Comparison of ENCODE assay signal across 8 cellular contexts in the genomic region with DNA sequence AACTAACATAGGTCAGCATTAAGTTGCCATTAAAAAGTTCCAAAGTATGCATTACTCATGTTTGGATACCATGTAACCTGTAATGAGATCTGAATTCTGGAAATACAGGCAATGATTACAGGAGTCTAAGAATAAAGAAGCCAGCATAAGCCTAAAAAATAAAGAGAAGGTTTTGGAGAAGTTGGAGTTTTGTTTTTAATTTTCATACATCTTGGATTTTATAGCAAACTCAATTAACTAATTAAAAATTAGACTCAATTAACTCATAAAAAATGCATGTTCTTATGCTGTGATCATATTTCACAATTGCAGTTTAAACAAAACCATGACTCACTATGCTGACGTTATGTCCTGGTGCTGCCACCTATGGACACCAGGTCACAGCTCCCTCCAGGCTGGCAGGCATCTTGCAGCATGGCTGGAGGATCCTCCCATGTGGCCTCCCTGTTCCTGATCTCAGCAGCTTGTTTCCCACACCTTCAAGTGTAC.
DNase-seq lines count a peak whose midpoint lies in the region; ATAC-seq, FAIRE-seq and TF ChIP-seq lines count a peak whose summit lies in the region.

No MANE protein-coding gene starts in this region.

- H3K9me3 ChIP-seq in BE2C: no peaks in the 10 kb centered on the region

- H3K4me3 ChIP-seq in BE2C (ENCODE audit: low read depth, low read length) (no peak overlapping the region), bronchial epithelial cell (ENCODE audit: low read depth, low read length) (no peak overlapping the region)

- H3K27me3 ChIP-seq in BE2C: no peaks in the 10 kb centered on the region
- no peaks in the 10 kb centered on the region for H3K27me3 ChIP-seq in bronchial epithelial cell (ENCODE audit: control insufficient read depth, insufficient read depth, low read length)

- TF ChIP-seq CTCF in BE2C (IDR thresholded peaks at IDR 0.05; ENCODE audit: low read depth, low read length): peak; percentile 79
- peak; percentile 55 for TF ChIP-seq CTCF in bronchial epithelial cell (IDR thresholded peaks at IDR 0.05; ENCODE audit: insufficient read depth, low read length, severe bottlenecking)

- no peaks in the 10 kb centered on the region for H3K36me3 ChIP-seq in BE2C
- H3K36me3 ChIP-seq in bronchial epithelial cell (ENCODE audit: control insufficient read depth, insufficient read depth, low read length): no peaks in the 10 kb centered on the region

- DNase-seq in BE2C (peak; percentile 77), NCI-H510A treated with DMSO at 0.1 percent for 48 hours (lab: John Stamatoyannopoulos, UW) (peak; percentile 57), bronchial epithelial cell (ENCODE audit: low read depth) (peak; percentile 77), lung microvascular endothelial cell (ENCODE audit: low read depth in 2 of 2) (peak; percentile 2 to 88), NCI-H187 (lab: John Stamatoyannopoulos, UW) (no peak)

- peaks cover 4% of the 10 kb centered on the region; the same call in 1 of the 2 replicates for H3K4me1 ChIP-seq in BE2C

- peak; percentile 55 for ATAC-seq in GM21825 (IDR thresholded peaks at IDR 0.05; ENCODE audit: unreplicated experiment)
- ATAC-seq in HG03108 (IDR thresholded peaks at IDR 0.05; ENCODE audit: unreplicated experiment): no peak
- ATAC-seq in HG02938 (IDR thresholded peaks at IDR 0.05; ENCODE audit: unreplicated experiment): no peak

- no peak for FAIRE-seq in bronchial epithelial cell (lab: Jason Lieb, UNC)

Comparison
In these comparisons a context has a peak if more than half of its experiments do, and no peak if none do; other contexts are left out.
1. DNase-seq: peak in BE2C (single experiment), NCI-H510A treated with DMSO at 0.1 percent for 48 hours (single experiment), bronchial epithelial cell (single experiment) and lung microvascular endothelial cell (2 of 2); none in NCI-H187 (0 of 2).